8 cellular contexts compared by ENCODE assay signal in the genomic region with DNA sequence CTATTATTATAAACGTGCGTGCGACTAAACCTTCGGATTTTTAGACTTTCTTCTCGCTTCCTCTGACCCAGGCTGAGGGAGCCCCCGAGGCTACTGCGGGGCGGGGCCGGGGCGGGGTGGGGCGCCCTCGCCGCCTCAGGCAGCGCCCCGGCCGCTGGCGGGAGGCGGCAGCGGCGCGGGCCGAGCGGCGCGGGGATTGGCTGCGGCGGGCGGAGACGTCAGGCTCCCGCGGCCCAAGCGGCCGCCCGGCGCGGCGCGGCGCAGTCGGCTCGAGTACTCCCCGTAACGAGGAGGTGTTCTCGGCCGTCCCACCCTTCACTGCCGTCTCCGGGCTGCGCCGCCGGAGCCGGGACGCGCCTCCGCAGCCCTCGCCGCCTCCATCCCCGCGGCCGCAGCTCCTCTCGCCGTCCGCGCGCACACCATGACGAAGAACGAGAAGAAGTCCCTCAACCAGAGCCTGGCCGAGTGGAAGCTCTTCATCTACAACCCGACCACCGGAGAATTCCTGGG. TPM values are rescaled to one million over a fixed set of nuclear protein-coding genes. Genes with fewer than 3 reads are reported as not detected.
DNase-seq lines count a peak whose midpoint lies in the region; ATAC-seq and TF ChIP-seq lines count a peak whose summit lies in the region.

Gene ATP1B3 (plus strand): TSS at position 263 of the 510 bp plus-strand sequence. CDS start 159 bp downstream, at position 422.

- H3K4me3 ChIP-seq in CD8-positive, alpha-beta memory T cell (ENCODE audit: low read length) = peak within 1 kb of the TSS; percentile 87

- H3K27me3 Mint-ChIP-seq in CD8-positive, alpha-beta memory T cell = peaks cover 0 to 2% of the 10 kb centered on the region in 2 donors
- peaks cover 12% of the 10 kb centered on the region for H3K27me3 Mint-ChIP-seq in endothelial cell (ENCODE audit: unreplicated experiment)

- H3K36me3 ChIP-seq in CD8-positive, alpha-beta memory T cell (ENCODE audit: insufficient read depth, low read length) = no peaks in the 10 kb centered on the region

- no peak for TF ChIP-seq CTCF in endothelial cell (IDR thresholded peaks at IDR 0.05; ENCODE audit: unreplicated experiment)

- H3K4me1 ChIP-seq in CD8-positive, alpha-beta memory T cell (ENCODE audit: insufficient read depth, low read length) = peaks cover 24% of the 10 kb centered on the region

- peak; percentile 77 to 88 (median 82) for DNase-seq in CD8-positive, alpha-beta memory T cell
- peak; percentile 92 for DNase-seq in NOMO-1 treated with dmso at 0.1 percent for 144 hours (lab: John Stamatoyannopoulos, UW; ENCODE audit: unreplicated experiment)
- DNase-seq in activated CD8-positive, alpha-beta memory T cell treated with anti-CD3 and anti-CD28 coated beads, Interleukin-2, amount 50 U/mL, for 1 hour (ENCODE audit: extremely low read depth) = peak; percentile 35
- peak; percentile 78 for DNase-seq in endothelial cell (ENCODE audit: low spot score)
- peak; percentile 84 for DNase-seq in midbrain (lab: John Stamatoyannopoulos, UW)
- peak; percentile 77 to 80 for DNase-seq in stimulated activated CD8-positive, alpha-beta memory T cell treated with anti-CD3 and anti-CD28 coated beads, Interleukin-15, amount 100 ng/mL, for 48 hours (ENCODE audit: low read depth in 2 of 2)

- peak within 1 kb of the TSS; percentile 89 to 99 (median 94) for H3K4me3 Mint-ChIP-seq in CD8-positive, alpha-beta memory T cell
- peak within 1 kb of the TSS; percentile 97 for H3K4me3 Mint-ChIP-seq in endothelial cell (ENCODE audit: unreplicated experiment)

- peaks cover 0 to 13% (median 0%) of the 10 kb centered on the region in 3 donors for H3K36me3 Mint-ChIP-seq in CD8-positive, alpha-beta memory T cell
- H3K36me3 Mint-ChIP-seq in endothelial cell (ENCODE audit: low read depth, unreplicated experiment) = peaks cover 9% of the 10 kb centered on the region

- CTCF ChIA-PET in CD8-positive, alpha-beta memory T cell (lab: Charles Lee) = interaction anchor here (1.1 to 3.2 kb wide), 5 partner anchors 79 to 645 kb away, joined by 3 to 17 read pairs (median 4); partner anchors contain the start of genes PXYLP1 and RNF7

- no peaks in the 10 kb centered on the region for H3K9me3 Mint-ChIP-seq in CD8-positive, alpha-beta memory T cell
- no peaks in the 10 kb centered on the region for H3K9me3 Mint-ChIP-seq in endothelial cell (ENCODE audit: unreplicated experiment)

- no peaks in the 10 kb centered on the region for H3K27me3 ChIP-seq in CD8-positive, alpha-beta memory T cell (ENCODE audit: insufficient read depth, low read length, poor library complexity, severe bottlenecking)

- POLR2A ChIA-PET in CD8-positive, alpha-beta memory T cell (lab: Charles Lee) = interaction anchor here (0.9 to 3.5 kb wide), 7 partner anchors 9 to 565 kb away, joined by 3 to 36 read pairs (median 4); partner anchors contain the start of gene RNF7

- H3K9me3 ChIP-seq in CD8-positive, alpha-beta memory T cell (ENCODE audit: low read length) = no peaks in the 10 kb centered on the region

- ATAC-seq in GM19455 (IDR thresholded peaks at IDR 0.05; ENCODE audit: unreplicated experiment) (peak; percentile 74), HG03575 (IDR thresholded peaks at IDR 0.05; ENCODE audit: extremely low read depth, insufficient number of reproducible peaks, low FRiP score, unreplicated experiment) (peak; percentile 40)

- peaks cover 37 to 51% (median 48%) of the 10 kb centered on the region in 3 donors for H3K4me1 Mint-ChIP-seq in CD8-positive, alpha-beta memory T cell
- H3K4me1 Mint-ChIP-seq in endothelial cell (ENCODE audit: unreplicated experiment) = peaks cover 32% of the 10 kb centered on the region

- H3K27ac ChIP-seq in CD8-positive, alpha-beta memory T cell (ENCODE audit: low read depth, low read length) = peak within 1 kb of the TSS; percentile 85

- peak within 1 kb of the TSS; percentile 93 to 99 (median 96) for H3K27ac Mint-ChIP-seq in CD8-positive, alpha-beta memory T cell
- H3K27ac Mint-ChIP-seq in endothelial cell (ENCODE audit: unreplicated experiment) = peak within 1 kb of the TSS; percentile 90

RNA-seq across cellular contexts. Expression of gene ATP1B3, which starts in this region (rescaled TPM):
- total RNA-seq in CD8-positive, alpha-beta memory T cell = 100 to 1,000 TPM; 230 to 234 TPM
- polyA plus RNA-seq in CD8-positive, alpha-beta memory T cell = 133 TPM
- total RNA-seq in endothelial cell (ENCODE audit: unreplicated experiment) = 273 TPM

Comparison
In these comparisons a context has a peak if more than half of its experiments do, and no peak if none do; other contexts are left out.
1. Peak in every context shown above with its lines: DNase-seq, ATAC-seq, H3K4me3 ChIP-seq and H3K27ac ChIP-seq.
2. DNase-seq: peak in every context shown above with its lines; median percentile 92 in NOMO-1 treated with dmso at 0.1 percent for 144 hours; 84 in midbrain; 82 in CD8-positive, alpha-beta memory T cell; 78 in stimulated activated CD8-positive, alpha-beta memory T cell treated with anti-CD3 and anti-CD28 coated beads, Interleukin-15, amount 100 ng/mL, for 48 hours; 78 in endothelial cell; 35 in activated CD8-positive, alpha-beta memory T cell treated with anti-CD3 and anti-CD28 coated beads, Interleukin-2, amount 50 U/mL, for 1 hour.